13 cellular contexts compared by ENCODE assay signal in the genomic region with DNA sequence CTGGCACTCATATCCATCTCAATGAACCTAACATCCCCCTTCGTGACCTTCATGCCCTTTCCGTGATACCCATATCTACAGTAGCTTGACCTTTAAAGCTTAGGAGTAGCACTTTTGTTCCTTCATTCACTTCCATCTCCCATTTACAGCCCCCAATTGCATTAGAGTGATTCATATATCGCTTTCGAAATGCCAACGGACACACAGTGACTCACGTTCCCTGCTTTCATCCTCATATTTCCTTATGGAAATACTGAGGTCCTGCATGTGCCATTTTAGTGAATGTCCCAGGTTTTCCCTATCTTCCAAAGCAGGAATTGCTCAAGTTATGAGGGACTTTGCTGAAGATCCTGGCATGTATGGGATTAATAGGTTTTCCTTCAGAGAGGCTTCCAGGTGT. TPM values are rescaled to one million over a fixed set of nuclear protein-coding genes. Genes with fewer than 3 reads are reported as not detected.
DNase-seq lines count a peak whose midpoint lies in the region; ATAC-seq and TF ChIP-seq lines count a peak whose summit lies in the region.
"Had no signal": no experiment of that assay in that cellular context is flagged by ENCODE, and none has a peak within 500 bp of the region (broad histone marks: within the 10 kb centered on the region; RNA-seq: fewer than 3 reads in every experiment).

No MANE protein-coding gene starts in this region.

- H3K4me3 ChIP-seq in Caco-2 (ENCODE audit: low read depth, low read length) (no peak overlapping the region), MG63 (no peak overlapping the region)

- H3K4me1 Mint-ChIP-seq in Caco-2 (ENCODE audit: low read depth, unreplicated experiment): peaks cover 18% of the 10 kb centered on the region
- H3K4me1 Mint-ChIP-seq: brain had no signal

- no peak for DNase-seq in Caco-2
- DNase-seq in MG63: peak; percentile 58
- peak; percentile 13 for DNase-seq in brain pericyte (ENCODE audit: low read depth, low spot score)
- DNase-seq in left colon: no peak
- no peak for DNase-seq in T-helper 9 cell
- DNase-seq in NCI-H1417 (lab: John Stamatoyannopoulos, UW): no peak
- DNase-seq: activated T-cell treated with anti-CD3 and anti-CD28 coated beads, Interleukin-2, amount 50 U/mL, for 48 hours; NK-92 treated with Interleukin-12 subunit alpha and Interleukin-12 subunit beta, amount 100 ng/mL, for 24 hours; stimulated activated CD4-positive, alpha-beta T cell treated with anti-CD3 and anti-CD28 coated beads, Interleukin-2, amount 100 ng/mL, for 24 hours had no signal

- H3K36me3 Mint-ChIP-seq in Caco-2 (ENCODE audit: insufficient read depth, unreplicated experiment): no peaks in the 10 kb centered on the region
- H3K36me3 Mint-ChIP-seq: brain, IgD-negative memory B cell had no signal

- no peak for TF ChIP-seq CTCF in Caco-2 (IDR thresholded peaks at IDR 0.05; ENCODE audit: insufficient read depth in 1 of 2, low read depth in 1 of 2, low read length in 1 of 2, severe bottlenecking in 1 of 2, unreplicated experiment in 1 of 2)

- H3K4me1 ChIP-seq in Caco-2: peaks cover 35% of the 10 kb centered on the region

- H3K36me3 ChIP-seq in Caco-2 (ENCODE audit: control insufficient read depth, insufficient read depth, low read length): no peaks in the 10 kb centered on the region
- H3K36me3 ChIP-seq in MG63: no peaks in the 10 kb centered on the region

- H3K27ac Mint-ChIP-seq in Caco-2 (ENCODE audit: unreplicated experiment): peak overlapping the region; percentile 0
- H3K27ac Mint-ChIP-seq: brain, IgD-negative memory B cell had no signal

- H3K27me3 Mint-ChIP-seq in Caco-2 (ENCODE audit: insufficient read depth, unreplicated experiment): no peaks in the 10 kb centered on the region
- H3K27me3 Mint-ChIP-seq: brain had no signal

- peaks cover 9% of the 10 kb centered on the region for H3K9me3 Mint-ChIP-seq in Caco-2 (ENCODE audit: unreplicated experiment)
- H3K9me3 Mint-ChIP-seq: IgD-negative memory B cell had no signal

- POLR2A ChIA-PET in Caco-2 (lab: Charles Lee): no interaction called here

- intact Hi-C loops in Caco-2 (cut with micrococcal nuclease; ENCODE audit: unreplicated experiment): no loop called here
- intact Hi-C loops in left colon (cut with DNase I, micrococcal nuclease): loop anchor here in 1 of 2 donors (10.0 kb wide), 1 partner anchor 114 kb away; no protein-coding TSS in a partner anchor

- no peak overlapping the region for H3K4me3 Mint-ChIP-seq in Caco-2 (ENCODE audit: unreplicated experiment)
- H3K4me3 Mint-ChIP-seq: brain, IgD-negative memory B cell had no signal

- CTCF ChIA-PET in Caco-2 (lab: Charles Lee): no interaction called here

- H3K9me3 ChIP-seq in Caco-2 (peaks cover 22% of the 10 kb centered on the region; the same call in 1 of the 2 replicates), MG63 (no peaks in the 10 kb centered on the region)

- H3K27me3 ChIP-seq in Caco-2 (replicated peaks; ENCODE audit: control insufficient read depth, insufficient read depth, low read length): no peaks in the 10 kb centered on the region
- H3K27me3 ChIP-seq in MG63: no peaks in the 10 kb centered on the region

- no TSS peak for BruUV-seq in Caco-2 (replicated peaks; lab: Mats Ljungman, UMichigan)

- ATAC-seq in left colon (peak; percentile 44), HG03571 (IDR thresholded peaks at IDR 0.05; ENCODE audit: unreplicated experiment) (no peak), HG02981 (IDR thresholded peaks at IDR 0.05; ENCODE audit: unreplicated experiment) (no peak)

RNA-seq across cellular contexts. Expression of a gene that starts 44.3 kb away (rescaled TPM):
- total RNA-seq in Caco-2 (2022) (4.3 and 4.6 TPM in 2 replicates), left colon (1 to 10 TPM; 4.0 to 4.1 TPM)
- total RNA-seq in MG63 (2014; rRNA removed; shearing (Covaris generic); ENCODE audit: low replicate concordance): 0.35 and 0.40 TPM in 2 replicates

RNA-seq across cellular contexts. Expression of a gene that starts 45.8 kb away (rescaled TPM):
- total RNA-seq in Caco-2 (2022): not detected in 2 replicates
- 0.10 TPM in 1 of 2 replicates, not detected in the other for total RNA-seq in MG63 (2014; rRNA removed; shearing (Covaris generic); ENCODE audit: low replicate concordance)
- total RNA-seq in left colon: under 1 TPM; 0.12 to 0.28 TPM

Comparison
In these comparisons a context has a peak if more than half of its experiments do, and no peak if none do; other contexts are left out.
1. DNase-seq: peak in MG63 (single experiment) and brain pericyte (single experiment); none in Caco-2 (0 of 2), left colon (0 of 2), T-helper 9 cell (single experiment) and NCI-H1417 (0 of 3).